Comparison of ENCODE assay signal across 8 cellular contexts in genomic region chr3:123571973-123572365, GRCh38.
"Had no signal": no experiment of that assay in that cellular context is flagged by ENCODE, and none has a peak within 500 bp of the region (broad histone marks: within the 10 kb centered on the region; RNA-seq: fewer than 3 reads in every experiment).

No MANE protein-coding gene starts in this region.

- H2AFZ ChIP-seq: GM23248 had no signal

- H3K4me1 ChIP-seq: HAP-1 had no signal

- H3K27me3 Mint-ChIP-seq: IgD-negative memory B cell had no signal

- H3K4me3 Mint-ChIP-seq: HFFc6, IgD-negative memory B cell had no signal

- ATAC-seq: HCT116 had no signal

- FAIRE-seq: HTR-8/SVneo had no signal

- H3K9me3 Mint-ChIP-seq: HFFc6, IgD-negative memory B cell had no signal

- H3K4me2 ChIP-seq: KMS-11 had no signal

- H3K27ac ChIP-seq: GM23248, KMS-11 had no signal

- H3K9ac ChIP-seq: GM23248, KMS-11 had no signal

- DNase-seq: GM23248, GOT3, HFFc6 had no signal

- H3K4me3 ChIP-seq: GM23248, HAP-1 had no signal

- H3K9me3 ChIP-seq: HAP-1 had no signal

- H3K27ac Mint-ChIP-seq: HFFc6 had no signal
